In genomic region chr22:30753701-30754100, GRCh38 we compare ENCODE assay signal across 27 cellular contexts.
"Had no signal": no experiment of that assay in that cellular context is flagged by ENCODE, and none has a peak within 500 bp of the region (broad histone marks: within the 10 kb centered on the region; RNA-seq: fewer than 3 reads in every experiment).

No MANE protein-coding gene starts in this region.

- H3K9me3 Mint-ChIP-seq: activated T-helper 1 cell treated with anti-CD3 and anti-CD28 coated beads, Interleukin-12 subunit alpha, Interleukin-12 subunit beta, Interleukin-2, Interleukin-4 antibody, amounts not matched to agents 30 ng/mL and 10 ng/mL and 1 ng/mL, durations not matched to agents 14 hours and 24 hours and 36 hours; stimulated activated naive CD8-positive, alpha-beta T cell treated with anti-CD3 and anti-CD28 coated beads, Interleukin-15, amount 100 ng/mL, for 72 hours; T-helper 2 cell treated with Interferon-gamma antibody and Interleukin-4, amounts not matched to agents 5 μg/mL and 100 μg/mL, for 36 hours; type B pancreatic cell had no signal

- H3K27me3 ChIP-seq: ascending aorta, brain microvascular endothelial cell, heart right ventricle, ovary, sigmoid colon had no signal

- H3K27me3 Mint-ChIP-seq: activated naive CD8-positive, alpha-beta T cell treated with anti-CD3 and anti-CD28 coated beads for 36 hours; stimulated activated naive CD8-positive, alpha-beta T cell treated with anti-CD3 and anti-CD28 coated beads, Interleukin-15, amount 100 ng/mL, for 72 hours had no signal

- H3K27ac ChIP-seq: ascending aorta, brain microvascular endothelial cell, heart right ventricle, left ventricle myocardium inferior, ovary, psoas muscle, sigmoid colon had no signal

- H3K36me3 Mint-ChIP-seq: stimulated activated memory B cell treated with anti-CD40 and anti-IgM and Interleukin-4, amounts not matched to agents 10 μg/mL and 1 μg/mL and 100 μg/mL, for 72 hours; type B pancreatic cell had no signal

- H3K36me3 ChIP-seq: ascending aorta, brain microvascular endothelial cell, heart right ventricle, left ventricle myocardium inferior, ovary, sigmoid colon had no signal

- H3K27ac Mint-ChIP-seq: activated naive CD4-positive, alpha-beta T cell treated with anti-CD3 and anti-CD28 coated beads for 36 hours; activated naive CD8-positive, alpha-beta T cell treated with anti-CD3 and anti-CD28 coated beads for 36 hours; activated T-helper 1 cell treated with anti-CD3 and anti-CD28 coated beads, Interleukin-12 subunit alpha, Interleukin-12 subunit beta, Interleukin-2, Interleukin-4 antibody, amounts not matched to agents 30 ng/mL and 10 ng/mL and 1 ng/mL, durations not matched to agents 14 hours and 24 hours and 36 hours; naive B cell; stimulated activated memory B cell treated with anti-CD40 and anti-IgM and Interleukin-4, amounts not matched to agents 10 μg/mL and 1 μg/mL and 100 μg/mL, for 72 hours; T-helper 2 cell treated with Interferon-gamma antibody and Interleukin-4, amounts not matched to agents 5 μg/mL and 100 μg/mL, for 36 hours; type B pancreatic cell had no signal

- H3K4me1 ChIP-seq: ascending aorta, left ventricle myocardium inferior, psoas muscle, sigmoid colon had no signal

- DNase-seq: activated CD4-positive, alpha-beta T cell treated with anti-CD3 and anti-CD28 coated beads for 48 hours; activated CD4-positive, alpha-beta T cell treated with anti-CD3 and anti-CD28 coated beads, Interleukin-2, amount 50 U/mL, for 48 hours; activated CD8-positive, alpha-beta memory T cell treated with anti-CD3 and anti-CD28 coated beads for 24 hours; activated naive CD4-positive, alpha-beta T cell treated with anti-CD3 and anti-CD28 coated beads for 36 hours; activated naive CD8-positive, alpha-beta T cell treated with anti-CD3 and anti-CD28 coated beads for 36 hours; activated T-cell treated with anti-CD3 and anti-CD28 coated beads, Interleukin-2, amount 50 U/mL, for 1 hour; brain microvascular endothelial cell; caudate nucleus; heart right ventricle; left ventricle myocardium inferior; naive B cell; ovary; psoas muscle; sigmoid colon; stimulated activated CD4-positive, alpha-beta T cell treated with anti-CD3 and anti-CD28 coated beads, Interleukin-1b, Interleukin-23, amount 100 ng/mL, for 48 hours; stimulated activated CD4-positive, alpha-beta T cell treated with anti-CD3 and anti-CD28 coated beads, Interleukin-4, amount 100 ng/mL, for 4 hours; stimulated activated CD8-positive, alpha-beta memory T cell treated with anti-CD3 and anti-CD28 coated beads, Interleukin-4, amount 100 ng/mL, for 48 hours; stimulated activated naive CD8-positive, alpha-beta T cell treated with anti-CD3 and anti-CD28 coated beads, Interleukin-15, amount 100 ng/mL, for 72 hours; substantia nigra; T-helper 1 cell had no signal

- H3K4me3 Mint-ChIP-seq: activated naive CD4-positive, alpha-beta T cell treated with anti-CD3 and anti-CD28 coated beads for 36 hours; activated naive CD8-positive, alpha-beta T cell treated with anti-CD3 and anti-CD28 coated beads for 36 hours; activated T-helper 1 cell treated with anti-CD3 and anti-CD28 coated beads, Interleukin-12 subunit alpha, Interleukin-12 subunit beta, Interleukin-2, Interleukin-4 antibody, amounts not matched to agents 30 ng/mL and 10 ng/mL and 1 ng/mL, durations not matched to agents 14 hours and 24 hours and 36 hours; naive B cell; stimulated activated memory B cell treated with anti-CD40 and anti-IgM and Interleukin-4, amounts not matched to agents 10 μg/mL and 1 μg/mL and 100 μg/mL, for 72 hours; stimulated activated naive CD8-positive, alpha-beta T cell treated with anti-CD3 and anti-CD28 coated beads, Interleukin-15, amount 100 ng/mL, for 72 hours; T-helper 2 cell treated with Interferon-gamma antibody and Interleukin-4, amounts not matched to agents 5 μg/mL and 100 μg/mL, for 36 hours; type B pancreatic cell had no signal

- H3K4me3 ChIP-seq: ascending aorta, heart right ventricle, left ventricle myocardium inferior, lung, ovary, psoas muscle, sigmoid colon, smooth muscle cell had no signal

- H3K9me3 ChIP-seq: ascending aorta, heart right ventricle, left ventricle myocardium inferior, ovary, psoas muscle, sigmoid colon had no signal

- H3K4me1 Mint-ChIP-seq: activated naive CD8-positive, alpha-beta T cell treated with anti-CD3 and anti-CD28 coated beads for 36 hours; naive B cell; stimulated activated memory B cell treated with anti-CD40 and anti-IgM and Interleukin-4, amounts not matched to agents 10 μg/mL and 1 μg/mL and 100 μg/mL, for 72 hours; stimulated activated naive CD8-positive, alpha-beta T cell treated with anti-CD3 and anti-CD28 coated beads, Interleukin-15, amount 100 ng/mL, for 72 hours had no signal

- H3K4me2 ChIP-seq: smooth muscle cell had no signal
